1 cellular context compared by ENCODE assay signal in the genomic region with DNA sequence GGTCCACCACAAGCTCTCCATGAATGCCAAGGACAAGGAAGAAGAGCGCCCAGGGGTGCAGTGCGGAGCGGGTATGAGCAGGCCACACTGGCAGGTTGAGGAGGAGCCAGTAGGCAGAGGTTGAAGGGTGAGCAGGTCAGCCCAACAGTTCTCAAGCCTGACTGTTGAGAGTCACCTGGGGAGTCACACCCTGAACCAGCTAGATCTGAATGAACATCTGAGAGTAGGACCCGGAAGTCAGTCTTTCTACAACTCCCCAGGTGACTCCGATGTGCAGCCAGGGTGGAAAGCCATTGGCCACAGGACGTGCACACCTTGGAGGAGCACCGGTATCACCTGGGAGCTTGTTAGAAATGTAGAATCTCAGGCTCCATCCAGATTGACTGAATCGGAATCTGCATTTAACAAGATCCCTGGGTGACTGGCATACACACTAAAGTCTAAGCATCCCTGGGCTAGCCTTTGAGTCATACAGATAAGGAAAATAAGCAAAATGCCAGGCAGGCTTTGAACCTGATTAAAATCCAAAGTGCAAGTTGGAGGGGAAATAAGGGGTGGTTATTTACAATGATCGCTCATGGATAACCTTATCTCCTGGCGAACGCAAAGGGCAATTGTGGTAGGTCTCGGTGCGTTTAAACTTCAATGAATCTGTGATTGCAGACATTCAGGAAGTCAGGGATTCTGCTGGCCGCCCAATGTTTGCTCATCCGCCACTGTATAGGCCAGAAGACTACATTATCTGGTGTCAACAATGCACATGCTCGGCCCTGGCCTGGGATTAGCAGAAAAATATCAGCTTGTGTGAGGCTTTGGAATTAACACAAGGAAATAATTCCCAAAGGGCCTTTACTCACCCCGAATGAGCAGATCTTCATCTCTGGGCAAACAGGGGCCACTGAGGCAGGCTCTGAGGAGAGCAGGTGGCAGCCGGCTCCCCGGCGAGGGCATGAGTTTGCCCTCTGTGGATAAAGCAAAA.
TF ChIP-seq lines count a peak whose summit lies in the region.

No MANE protein-coding gene starts in this region.

TF ChIP-seq in HepG2, 621 proteins besides CTCF, POLR2A, EP300 and RAD21 (continued from another document and continues in another):
- TF ChIP-seq SNAPC2 (CRISPR knock-in tag; IDR thresholded peaks at IDR 0.05) (peak; percentile 88; the same call in 1 of the 2 replicates), ZNF367 (CRISPR knock-in tag; IDR thresholded peaks at IDR 0.05; ENCODE audit: borderline replicate concordance) (no peak), ZNF629 (CRISPR knock-in tag; conservative IDR thresholded peaks at IDR 0.05) (peak; percentile 26), SALL2 (CRISPR knock-in tag; IDR thresholded peaks at IDR 0.05) (0 out of 2 replicates have a peak, but pooled peaks have one; percentile 39), IRF2 (CRISPR knock-in tag; IDR thresholded peaks at IDR 0.05) (no peak; the same call in none of the 2 replicates), CREBL2 (CRISPR knock-in tag; IDR thresholded peaks at IDR 0.05; ENCODE audit: borderline replicate concordance) (no peak), YEATS4 (CRISPR knock-in tag; IDR thresholded peaks at IDR 0.05; ENCODE audit: borderline replicate concordance) (peak; percentile 63; the same call in 1 of the 2 replicates), ZNF775 (CRISPR knock-in tag; IDR thresholded peaks at IDR 0.05; ENCODE audit: borderline replicate concordance) (no peak), PRDM4 (CRISPR knock-in tag; IDR thresholded peaks at IDR 0.05; ENCODE audit: borderline replicate concordance) (no peak), JARID2 (CRISPR knock-in tag; IDR thresholded peaks at IDR 0.05; ENCODE audit: insufficient replicate concordance) (no peak), JUNB (CRISPR knock-in tag; IDR thresholded peaks at IDR 0.05; ENCODE audit: borderline replicate concordance) (peak; percentile 76; the same call in 1 of the 2 replicates), ZSCAN29 (CRISPR knock-in tag; conservative IDR thresholded peaks at IDR 0.05) (peak; percentile 93), ZSCAN5A (CRISPR knock-in tag; IDR thresholded peaks at IDR 0.05; ENCODE audit: borderline replicate concordance) (peak; percentile 83; the same call in 1 of the 2 replicates), ZNF761 (CRISPR knock-in tag; conservative IDR thresholded peaks at IDR 0.05) (0 out of 2 replicates have a peak, but pooled peaks have one; percentile 79), NCOA2 (CRISPR knock-in tag; IDR thresholded peaks at IDR 0.05) (peak; percentile 97), PRDM10 (CRISPR knock-in tag; IDR thresholded peaks at IDR 0.05; ENCODE audit: low read depth) (0 out of 2 replicates have a peak, but pooled peaks have one; percentile 57), ASH2L (IDR thresholded peaks at IDR 0.05; ENCODE audit: insufficient read length, low read depth, low read length) (peak; percentile 83), CBFB (CRISPR knock-in tag; IDR thresholded peaks at IDR 0.05) (peak; percentile 77; the same call in 1 of the 2 replicates), ARID2 (CRISPR knock-in tag; IDR thresholded peaks at IDR 0.05; ENCODE audit: borderline replicate concordance) (peak; percentile 82; the same call in 1 of the 2 replicates), PREB (CRISPR knock-in tag; IDR thresholded peaks at IDR 0.05) (no peak), DNMT3B (CRISPR knock-in tag; conservative IDR thresholded peaks at IDR 0.05) (no peak), KLF6 (CRISPR knock-in tag; IDR thresholded peaks at IDR 0.05) (no peak)
- TF ChIP-seq, protein P1, sequence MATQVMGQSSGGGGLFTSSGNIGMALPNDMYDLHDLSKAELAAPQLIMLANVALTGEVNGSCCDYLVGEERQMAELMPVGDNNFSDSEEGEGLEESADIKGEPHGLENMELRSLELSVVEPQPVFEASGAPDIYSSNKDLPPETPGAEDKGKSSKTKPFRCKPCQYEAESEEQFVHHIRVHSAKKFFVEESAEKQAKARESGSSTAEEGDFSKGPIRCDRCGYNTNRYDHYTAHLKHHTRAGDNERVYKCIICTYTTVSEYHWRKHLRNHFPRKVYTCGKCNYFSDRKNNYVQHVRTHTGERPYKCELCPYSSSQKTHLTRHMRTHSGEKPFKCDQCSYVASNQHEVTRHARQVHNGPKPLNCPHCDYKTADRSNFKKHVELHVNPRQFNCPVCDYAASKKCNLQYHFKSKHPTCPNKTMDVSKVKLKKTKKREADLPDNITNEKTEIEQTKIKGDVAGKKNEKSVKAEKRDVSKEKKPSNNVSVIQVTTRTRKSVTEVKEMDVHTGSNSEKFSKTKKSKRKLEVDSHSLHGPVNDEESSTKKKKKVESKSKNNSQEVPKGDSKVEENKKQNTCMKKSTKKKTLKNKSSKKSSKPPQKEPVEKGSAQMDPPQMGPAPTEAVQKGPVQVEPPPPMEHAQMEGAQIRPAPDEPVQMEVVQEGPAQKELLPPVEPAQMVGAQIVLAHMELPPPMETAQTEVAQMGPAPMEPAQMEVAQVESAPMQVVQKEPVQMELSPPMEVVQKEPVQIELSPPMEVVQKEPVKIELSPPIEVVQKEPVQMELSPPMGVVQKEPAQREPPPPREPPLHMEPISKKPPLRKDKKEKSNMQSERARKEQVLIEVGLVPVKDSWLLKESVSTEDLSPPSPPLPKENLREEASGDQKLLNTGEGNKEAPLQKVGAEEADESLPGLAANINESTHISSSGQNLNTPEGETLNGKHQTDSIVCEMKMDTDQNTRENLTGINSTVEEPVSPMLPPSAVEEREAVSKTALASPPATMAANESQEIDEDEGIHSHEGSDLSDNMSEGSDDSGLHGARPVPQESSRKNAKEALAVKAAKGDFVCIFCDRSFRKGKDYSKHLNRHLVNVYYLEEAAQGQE (IDR thresholded peaks at IDR 0.05; ENCODE audit: borderline replicate concordance in 1 of 2, low read depth in 1 of 2, low read length in 2 of 2): peak in 1 of 2 experiments; percentile 68; a peak in 2 of 4 replicates
- TF ChIP-seq, protein P2, sequence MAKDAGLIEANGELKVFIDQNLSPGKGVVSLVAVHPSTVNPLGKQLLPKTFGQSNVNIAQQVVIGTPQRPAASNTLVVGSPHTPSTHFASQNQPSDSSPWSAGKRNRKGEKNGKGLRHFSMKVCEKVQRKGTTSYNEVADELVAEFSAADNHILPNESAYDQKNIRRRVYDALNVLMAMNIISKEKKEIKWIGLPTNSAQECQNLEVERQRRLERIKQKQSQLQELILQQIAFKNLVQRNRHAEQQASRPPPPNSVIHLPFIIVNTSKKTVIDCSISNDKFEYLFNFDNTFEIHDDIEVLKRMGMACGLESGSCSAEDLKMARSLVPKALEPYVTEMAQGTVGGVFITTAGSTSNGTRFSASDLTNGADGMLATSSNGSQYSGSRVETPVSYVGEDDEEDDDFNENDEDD (CRISPR knock-in tag; IDR thresholded peaks at IDR 0.05; ENCODE audit: borderline replicate concordance): no peak; the same call in 1 of the 2 replicates
- TF ChIP-seq, protein P3, sequence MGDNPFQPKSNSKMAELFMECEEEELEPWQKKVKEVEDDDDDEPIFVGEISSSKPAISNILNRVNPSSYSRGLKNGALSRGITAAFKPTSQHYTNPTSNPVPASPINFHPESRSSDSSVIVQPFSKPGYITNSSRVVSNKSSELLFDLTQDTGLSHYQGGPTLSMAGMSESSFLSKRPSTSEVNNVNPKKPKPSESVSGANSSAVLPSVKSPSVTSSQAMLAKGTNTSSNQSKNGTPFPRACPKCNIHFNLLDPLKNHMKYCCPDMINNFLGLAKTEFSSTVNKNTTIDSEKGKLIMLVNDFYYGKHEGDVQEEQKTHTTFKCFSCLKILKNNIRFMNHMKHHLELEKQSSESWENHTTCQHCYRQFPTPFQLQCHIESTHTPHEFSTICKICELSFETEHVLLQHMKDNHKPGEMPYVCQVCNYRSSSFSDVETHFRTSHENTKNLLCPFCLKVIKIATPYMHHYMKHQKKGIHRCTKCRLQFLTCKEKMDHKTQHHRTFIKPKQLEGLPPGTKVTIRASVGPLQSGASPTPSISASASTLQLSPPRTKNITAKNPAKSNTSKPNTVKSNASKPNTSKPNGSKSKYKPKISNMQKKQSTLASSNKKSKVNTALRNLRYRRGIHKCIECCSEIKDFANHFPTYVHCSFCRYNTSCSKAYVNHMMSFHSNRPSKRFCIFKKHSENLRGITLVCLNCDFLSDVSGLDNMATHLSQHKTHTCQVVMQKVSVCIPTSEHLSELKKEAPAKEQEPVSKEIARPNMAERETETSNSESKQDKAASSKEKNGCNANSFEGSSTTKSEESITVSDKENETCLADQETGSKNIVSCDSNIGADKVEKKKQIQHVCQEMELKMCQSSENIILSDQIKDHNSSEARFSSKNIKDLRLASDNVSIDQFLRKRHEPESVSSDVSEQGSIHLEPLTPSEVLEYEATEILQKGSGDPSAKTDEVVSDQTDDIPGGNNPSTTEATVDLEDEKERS (CRISPR knock-in tag; IDR thresholded peaks at IDR 0.05): peak; percentile 77
- TF ChIP-seq, protein P4, sequence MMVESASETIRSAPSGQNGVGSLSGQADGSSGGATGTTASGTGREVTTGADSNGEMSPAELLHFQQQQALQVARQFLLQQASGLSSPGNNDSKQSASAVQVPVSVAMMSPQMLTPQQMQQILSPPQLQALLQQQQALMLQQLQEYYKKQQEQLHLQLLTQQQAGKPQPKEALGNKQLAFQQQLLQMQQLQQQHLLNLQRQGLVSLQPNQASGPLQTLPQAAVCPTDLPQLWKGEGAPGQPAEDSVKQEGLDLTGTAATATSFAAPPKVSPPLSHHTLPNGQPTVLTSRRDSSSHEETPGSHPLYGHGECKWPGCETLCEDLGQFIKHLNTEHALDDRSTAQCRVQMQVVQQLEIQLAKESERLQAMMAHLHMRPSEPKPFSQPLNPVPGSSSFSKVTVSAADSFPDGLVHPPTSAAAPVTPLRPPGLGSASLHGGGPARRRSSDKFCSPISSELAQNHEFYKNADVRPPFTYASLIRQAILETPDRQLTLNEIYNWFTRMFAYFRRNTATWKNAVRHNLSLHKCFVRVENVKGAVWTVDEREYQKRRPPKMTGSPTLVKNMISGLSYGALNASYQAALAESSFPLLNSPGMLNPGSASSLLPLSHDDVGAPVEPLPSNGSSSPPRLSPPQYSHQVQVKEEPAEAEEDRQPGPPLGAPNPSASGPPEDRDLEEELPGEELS (CRISPR knock-in tag; IDR thresholded peaks at IDR 0.05): peak; percentile 97
- TF ChIP-seq, protein P5, sequence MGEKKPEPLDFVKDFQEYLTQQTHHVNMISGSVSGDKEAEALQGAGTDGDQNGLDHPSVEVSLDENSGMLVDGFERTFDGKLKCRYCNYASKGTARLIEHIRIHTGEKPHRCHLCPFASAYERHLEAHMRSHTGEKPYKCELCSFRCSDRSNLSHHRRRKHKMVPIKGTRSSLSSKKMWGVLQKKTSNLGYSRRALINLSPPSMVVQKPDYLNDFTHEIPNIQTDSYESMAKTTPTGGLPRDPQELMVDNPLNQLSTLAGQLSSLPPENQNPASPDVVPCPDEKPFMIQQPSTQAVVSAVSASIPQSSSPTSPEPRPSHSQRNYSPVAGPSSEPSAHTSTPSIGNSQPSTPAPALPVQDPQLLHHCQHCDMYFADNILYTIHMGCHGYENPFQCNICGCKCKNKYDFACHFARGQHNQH (CRISPR knock-in tag; IDR thresholded peaks at IDR 0.05): peak; percentile 85
